In the genomic region with DNA sequence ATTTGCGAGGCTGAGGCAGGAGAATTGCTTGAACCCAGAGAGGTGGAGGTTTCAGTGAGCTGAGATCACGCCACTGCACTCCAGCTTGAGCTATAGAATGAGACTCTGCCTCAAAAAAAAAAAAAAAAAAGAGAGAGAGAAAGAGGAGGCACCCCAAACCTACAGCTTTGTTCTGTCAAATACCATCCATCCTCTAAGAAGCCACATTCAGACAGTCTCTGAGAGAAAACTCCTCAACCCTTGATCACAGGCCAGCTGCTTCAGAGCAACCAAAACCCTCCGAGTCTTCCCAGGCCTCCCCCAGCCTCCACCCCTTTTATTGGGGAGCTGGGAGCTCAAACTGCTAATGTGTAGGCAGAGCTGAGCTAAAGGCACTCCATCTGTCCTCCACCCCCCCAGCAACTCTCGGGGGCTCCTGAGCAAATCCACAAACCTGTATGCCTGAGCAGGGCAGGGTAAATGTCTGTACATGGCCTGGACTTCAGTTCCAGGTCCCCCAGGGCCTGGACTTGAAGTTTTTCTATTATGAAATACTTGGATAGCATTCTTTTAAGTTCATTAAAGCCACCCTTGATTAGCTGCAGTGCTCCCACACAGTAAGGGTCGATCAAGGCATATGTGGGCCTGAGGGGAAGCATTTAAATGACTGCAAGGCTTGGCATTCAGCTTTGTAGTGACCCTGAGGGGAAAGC, we compare ENCODE assay signal across 18 cellular contexts. TPM values are rescaled to one million over a fixed set of nuclear protein-coding genes. Genes with fewer than 3 reads are reported as not detected.
DNase-seq lines count a peak whose midpoint lies in the region; ATAC-seq lines count a peak whose summit lies in the region.
"Had no signal": no experiment of that assay in that cellular context is flagged by ENCODE, and none has a peak within 500 bp of the region (broad histone marks: within the 10 kb centered on the region; RNA-seq: fewer than 3 reads in every experiment).

No MANE protein-coding gene starts in this region.

- no peak for ATAC-seq in stimulated activated naive CD8-positive, alpha-beta T cell treated with anti-CD3 and anti-CD28 coated beads, Interleukin-15, Interleukin-2, amounts not matched to agents 100 U/mL and 50 U/mL, for 24 hours
- ATAC-seq in activated T-helper 17 cell treated with anti-CD3 and anti-CD28 coated beads, Interleukin-2, amount 50 U/mL, for 72 hours (replicated peaks): no peak
- ATAC-seq in left lobe of liver (peak; percentile 65), HG02981 (IDR thresholded peaks at IDR 0.05; ENCODE audit: unreplicated experiment) (no peak), aorta (ENCODE audit: low FRiP score) (no peak)
- ATAC-seq: psoas muscle had no signal

- H3K27ac Mint-ChIP-seq in stimulated activated naive CD8-positive, alpha-beta T cell treated with anti-CD3 and anti-CD28 coated beads, Interleukin-15, Interleukin-2, amounts not matched to agents 100 ng/mL and 50 ng/mL, for 24 hours: peak overlapping the region; percentile 45
- H3K27ac Mint-ChIP-seq in activated T-helper 17 cell treated with anti-CD3 and anti-CD28 coated beads, Interleukin-2, amount 50 U/mL, for 72 hours: peak overlapping the region; percentile 53

- 88 to 89% methylated on average over 5 of the region's 5 CpGs for WGBS in aorta, 2 donors

- no peaks in the 10 kb centered on the region for H3K9me3 Mint-ChIP-seq in stimulated activated naive CD8-positive, alpha-beta T cell treated with anti-CD3 and anti-CD28 coated beads, Interleukin-15, Interleukin-2, amounts not matched to agents 100 ng/mL and 50 ng/mL, for 24 hours
- H3K9me3 Mint-ChIP-seq in activated T-helper 17 cell treated with anti-CD3 and anti-CD28 coated beads, Interleukin-2, amount 50 U/mL, for 72 hours: no peaks in the 10 kb centered on the region

- H3K27me3 Mint-ChIP-seq in stimulated activated naive CD8-positive, alpha-beta T cell treated with anti-CD3 and anti-CD28 coated beads, Interleukin-15, Interleukin-2, amounts not matched to agents 100 ng/mL and 50 ng/mL, for 24 hours: no peaks in the 10 kb centered on the region
- no peaks in the 10 kb centered on the region for H3K27me3 Mint-ChIP-seq in activated T-helper 17 cell treated with anti-CD3 and anti-CD28 coated beads, Interleukin-2, amount 50 U/mL, for 72 hours

- H3K9me3 ChIP-seq in aorta (ENCODE audit: control insufficient read depth, low read length): no peaks in the 10 kb centered on the region
- H3K9me3 ChIP-seq: psoas muscle, testis had no signal

- no peak for DNase-seq in stimulated activated naive CD8-positive, alpha-beta T cell treated with anti-CD3 and anti-CD28 coated beads, Interleukin-15, Interleukin-2, amounts not matched to agents 100 U/mL and 50 U/mL, for 24 hours
- no peak for DNase-seq in left lobe of liver (ENCODE audit: low spot score)
- DNase-seq in MV-4-11 (lab: John Stamatoyannopoulos, UW): no peak
- no peak for DNase-seq in aorta
- DNase-seq: amygdala; effector CD4-positive, alpha-beta T cell; midbrain; MM.1S; NCI-H187; NCI-H345; psoas muscle; stimulated activated CD4-positive, alpha-beta T cell treated with anti-CD3 and anti-CD28 coated beads, Interleukin-4, amount 100 ng/mL, for 4 hours; testis had no signal

- no peaks in the 10 kb centered on the region for H3K4me1 ChIP-seq in aorta (ENCODE audit: control insufficient read depth in 1 of 2, insufficient read depth in 2 of 2, low read length in 2 of 2)
- H3K4me1 ChIP-seq: psoas muscle had no signal

- H3K27me3 ChIP-seq in aorta (ENCODE audit: control insufficient read depth in 1 of 2, insufficient read depth in 2 of 2, low read length in 1 of 2): no peaks in the 10 kb centered on the region
- H3K27me3 ChIP-seq: testis had no signal

- H3K4me1 Mint-ChIP-seq in stimulated activated naive CD8-positive, alpha-beta T cell treated with anti-CD3 and anti-CD28 coated beads, Interleukin-15, Interleukin-2, amounts not matched to agents 100 ng/mL and 50 ng/mL, for 24 hours (ENCODE audit: low read depth): peaks cover 93% of the 10 kb centered on the region
- peaks cover 50% of the 10 kb centered on the region for H3K4me1 Mint-ChIP-seq in activated T-helper 17 cell treated with anti-CD3 and anti-CD28 coated beads, Interleukin-2, amount 50 U/mL, for 72 hours

- H3K4me3 Mint-ChIP-seq in stimulated activated naive CD8-positive, alpha-beta T cell treated with anti-CD3 and anti-CD28 coated beads, Interleukin-15, Interleukin-2, amounts not matched to agents 100 ng/mL and 50 ng/mL, for 24 hours: no peak overlapping the region
- peak overlapping the region; percentile 12 for H3K4me3 Mint-ChIP-seq in activated T-helper 17 cell treated with anti-CD3 and anti-CD28 coated beads, Interleukin-2, amount 50 U/mL, for 72 hours

- no peak overlapping the region for H3K27ac ChIP-seq in aorta (ENCODE audit: low read depth in 1 of 2, low read length in 2 of 2)
- H3K27ac ChIP-seq: HL-60, psoas muscle, testis had no signal

- H3K36me3 Mint-ChIP-seq in stimulated activated naive CD8-positive, alpha-beta T cell treated with anti-CD3 and anti-CD28 coated beads, Interleukin-15, Interleukin-2, amounts not matched to agents 100 ng/mL and 50 ng/mL, for 24 hours (ENCODE audit: low read depth): peaks cover 21% of the 10 kb centered on the region
- H3K36me3 Mint-ChIP-seq in activated T-helper 17 cell treated with anti-CD3 and anti-CD28 coated beads, Interleukin-2, amount 50 U/mL, for 72 hours (ENCODE audit: low read depth): peaks cover 39% of the 10 kb centered on the region

- no peak overlapping the region for H3K4me3 ChIP-seq in aorta (ENCODE audit: low read length in 2 of 2)
- H3K4me3 ChIP-seq: psoas muscle, smooth muscle cell, testis had no signal

- H3K36me3 ChIP-seq in aorta (ENCODE audit: control insufficient read depth in 1 of 2, insufficient read depth in 2 of 2, low read length in 1 of 2): no peaks in the 10 kb centered on the region

- intact Hi-C loops in aorta (cut with DNase I): no loop called here

RNA-seq across cellular contexts. Expression of gene FAM117A, which starts 7.0 kb away (rescaled TPM):
- 10 to 100 TPM; 25.8 TPM for total RNA-seq in activated T-helper 17 cell treated with anti-CD3 and anti-CD28 coated beads, Interleukin-2, amount 50 U/mL, for 72 hours
- total RNA-seq in left lobe of liver (5.3 TPM), aorta (10 to 100 TPM; 16.9 to 17.2 TPM)
- 10 to 100 TPM in 1 of 2 donors, 1 to 10 TPM in 1; 9.4 to 15.3 TPM for polyA plus RNA-seq in aorta

RNA-seq across cellular contexts. Expression of gene KAT7, which starts 31.5 kb away (rescaled TPM):
- total RNA-seq in activated T-helper 17 cell treated with anti-CD3 and anti-CD28 coated beads, Interleukin-2, amount 50 U/mL, for 72 hours: 10 to 100 TPM; 66.4 to 86.4 TPM
- total RNA-seq in left lobe of liver (14.4 TPM), aorta (10 to 100 TPM; 60.8 to 63.9 TPM)
- polyA plus RNA-seq in aorta: 10 to 100 TPM in 1 of 2 donors, 1 to 10 TPM in 1; 6.1 to 17.4 TPM

RNA-seq across cellular contexts. Expression of gene SLC35B1, which starts 49.2 kb away (rescaled TPM):
- total RNA-seq in activated T-helper 17 cell treated with anti-CD3 and anti-CD28 coated beads, Interleukin-2, amount 50 U/mL, for 72 hours: 10 to 100 TPM; 29.1 to 60.9 TPM
- total RNA-seq in left lobe of liver (54.5 TPM), aorta (10 to 100 TPM; 31.5 to 43.7 TPM)
- 10 to 100 TPM; 33.2 to 37.5 TPM for polyA plus RNA-seq in aorta
